ENCODE assay signal across 18 cellular contexts in genomic region chr13:108200781-108201398, GRCh38. TPM values are rescaled to one million over a fixed set of nuclear protein-coding genes. Genes with fewer than 3 reads are reported as not detected.
DNase-seq lines count a peak whose midpoint lies in the region; ATAC-seq and TF ChIP-seq lines count a peak whose summit lies in the region.
"Had no signal": no experiment of that assay in that cellular context is flagged by ENCODE, and none has a peak within 500 bp of the region (broad histone marks: within the 10 kb centered on the region; RNA-seq: fewer than 3 reads in every experiment).

No MANE protein-coding gene starts in this region.

- TF ChIP-seq POLR2A in esophagus squamous epithelium (IDR thresholded peaks at IDR 0.05) = no peak

- DNase-seq in activated T-cell treated with anti-CD3 and anti-CD28 coated beads, Interleukin-2, amount 50 U/mL, for 72 hours = no peak
- DNase-seq in activated T-cell treated with anti-CD3 and anti-CD28 coated beads for 4 hours (no peak), RWPE2 (ENCODE audit: low spot score) (no peak), fibroblast of pulmonary artery (ENCODE audit: low read depth) (peak; percentile 13), DMS153 (lab: John Stamatoyannopoulos, UW) (no peak), T-helper 2 cell (no peak), esophagus squamous epithelium (lab: John Stamatoyannopoulos, UW) (no peak)
- no peak for DNase-seq in stimulated activated naive CD8-positive, alpha-beta T cell treated with anti-CD3 and anti-CD28 coated beads, Interleukin-15, Interleukin-2, amounts not matched to agents 100 U/mL and 50 U/mL, for 24 hours
- DNase-seq: activated CD4-positive, CD25-positive, alpha-beta regulatory T cell treated with anti-CD3 and anti-CD28 coated beads, Interleukin-2, amount 50 U/mL, for 72 hours; adrenal gland; CD8-positive, alpha-beta memory T cell; GDM1; Karpas-422; NCI-H146; retina; SIG-M5; stimulated activated CD4-positive, alpha-beta T cell treated with anti-CD3 and anti-CD28 coated beads, Interleukin-15, amount 100 ng/mL, for 24 hours had no signal

- peak; percentile 85 to 91 for ATAC-seq in activated T-cell treated with anti-CD3 and anti-CD28 coated beads, Interleukin-2, amount 50 U/mL, for 72 hours (replicated peaks in 1 of 2)
- ATAC-seq in RWPE2 (ENCODE audit: low read depth) = peak; percentile 86
- ATAC-seq in stimulated activated naive CD8-positive, alpha-beta T cell treated with anti-CD3 and anti-CD28 coated beads, Interleukin-15, Interleukin-2, amounts not matched to agents 100 U/mL and 50 U/mL, for 24 hours = peak; percentile 76

- H3K36me3 Mint-ChIP-seq in activated T-cell treated with anti-CD3 and anti-CD28 coated beads, Interleukin-2, amount 50 U/mL, for 72 hours (ENCODE audit: insufficient read depth in 2 of 2) = peaks cover 2 to 4% of the 10 kb centered on the region in 2 donors

- peak overlapping the region in 1 of 2 donors; percentile 13 for H3K4me3 Mint-ChIP-seq in activated T-cell treated with anti-CD3 and anti-CD28 coated beads, Interleukin-2, amount 50 U/mL, for 72 hours
- H3K4me3 Mint-ChIP-seq: CD8-positive, alpha-beta memory T cell; T-helper 2 cell treated with Interferon-gamma antibody and Interleukin-4, amounts not matched to agents 5 μg/mL and 100 μg/mL, for 36 hours had no signal

- H3K27me3 Mint-ChIP-seq in activated T-cell treated with anti-CD3 and anti-CD28 coated beads, Interleukin-2, amount 50 U/mL, for 72 hours (ENCODE audit: low read depth) = peaks cover 13% of the 10 kb centered on the region

- TF ChIP-seq CTCF in RWPE2 (IDR thresholded peaks at IDR 0.05; ENCODE audit: poor library complexity, severe bottlenecking) (no peak), fibroblast of pulmonary artery (IDR thresholded peaks at IDR 0.05; ENCODE audit: low read length, missing control alignments) (no peak), esophagus squamous epithelium (IDR thresholded peaks at IDR 0.05) (no peak)

- H3K27ac ChIP-seq in RWPE2 (ENCODE audit: poor library complexity, severe bottlenecking) (no peak overlapping the region), esophagus squamous epithelium (no peak overlapping the region)
- H3K27ac ChIP-seq: adrenal gland had no signal

- H3K27ac Mint-ChIP-seq in activated T-cell treated with anti-CD3 and anti-CD28 coated beads, Interleukin-2, amount 50 U/mL, for 72 hours = peak overlapping the region; percentile 83
- H3K27ac Mint-ChIP-seq: CD8-positive, alpha-beta memory T cell; T-helper 2 cell treated with Interferon-gamma antibody and Interleukin-4, amounts not matched to agents 5 μg/mL and 100 μg/mL, for 36 hours had no signal

- H3K4me3 ChIP-seq in RWPE2 (ENCODE audit: severe bottlenecking) = no peak overlapping the region
- H3K4me3 ChIP-seq in fibroblast of pulmonary artery (replicated peaks; ENCODE audit: low read depth, low read length) = no peak overlapping the region
- H3K4me3 ChIP-seq in esophagus squamous epithelium = no peak overlapping the region
- H3K4me3 ChIP-seq: adrenal gland had no signal

- 54 to 72% methylated on average over 1 of the region's 1 CpG for WGBS in esophagus squamous epithelium, 2 donors

- H3K27me3 ChIP-seq in RWPE2 (ENCODE audit: insufficient read depth, poor library complexity, severe bottlenecking) (no peaks in the 10 kb centered on the region), esophagus squamous epithelium (no peaks in the 10 kb centered on the region)

- H3K36me3 ChIP-seq in RWPE2 (ENCODE audit: low read depth) (no peaks in the 10 kb centered on the region), esophagus squamous epithelium (no peaks in the 10 kb centered on the region)
- H3K36me3 ChIP-seq: adrenal gland had no signal

- H3K9me3 ChIP-seq in RWPE2 (ENCODE audit: severe bottlenecking) (no peaks in the 10 kb centered on the region), esophagus squamous epithelium (no peaks in the 10 kb centered on the region)
- H3K9me3 ChIP-seq: adrenal gland had no signal

- no peaks in the 10 kb centered on the region for H3K9me3 Mint-ChIP-seq in activated T-cell treated with anti-CD3 and anti-CD28 coated beads, Interleukin-2, amount 50 U/mL, for 72 hours

- peaks cover 30% of the 10 kb centered on the region for H3K4me1 Mint-ChIP-seq in activated T-cell treated with anti-CD3 and anti-CD28 coated beads, Interleukin-2, amount 50 U/mL, for 72 hours (ENCODE audit: low read depth)

- H3K4me1 ChIP-seq in RWPE2 (ENCODE audit: insufficient read depth, poor library complexity, severe bottlenecking) = peaks cover 12% of the 10 kb centered on the region
- H3K4me1 ChIP-seq in esophagus squamous epithelium = no peaks in the 10 kb centered on the region
- H3K4me1 ChIP-seq: adrenal gland had no signal

- intact Hi-C loops in esophagus squamous epithelium (cut with DNase I) = no loop called here

RNA-seq across cellular contexts. Expression of gene LIG4, which starts 14.4 kb away (rescaled TPM):
- total RNA-seq in activated T-cell treated with anti-CD3 and anti-CD28 coated beads, Interleukin-2, amount 50 U/mL, for 72 hours = 10 to 100 TPM in 1 of 2 donors, 1 to 10 TPM in 1; 10.0 to 10.3 TPM
- total RNA-seq in esophagus squamous epithelium = 1 to 10 TPM; 5.9 to 9.4 (median 7.8) TPM

RNA-seq across cellular contexts. Expression of gene ABHD13, which starts 17.3 kb away (rescaled TPM):
- 1 to 10 TPM; 5.3 to 6.5 TPM for total RNA-seq in activated T-cell treated with anti-CD3 and anti-CD28 coated beads, Interleukin-2, amount 50 U/mL, for 72 hours
- 10 to 100 TPM in 1 of 4 donors, 1 to 10 TPM in 3; 6.8 to 12.2 (median 8.4) TPM for total RNA-seq in esophagus squamous epithelium
